8 cellular contexts compared by ENCODE assay signal in genomic region chrX:153900806-153901752, GRCh38. TPM values are rescaled to one million over a fixed set of nuclear protein-coding genes. Genes with fewer than 3 reads are reported as not detected.
DNase-seq lines count a peak whose midpoint lies in the region; ATAC-seq, FAIRE-seq and TF ChIP-seq lines count a peak whose summit lies in the region.

No MANE protein-coding gene starts in this region.

- H3K4me3 ChIP-seq in A549 (no peak overlapping the region), suprapubic skin (no peak overlapping the region)

- CTCF ChIA-PET in A549 (lab: Yijun Ruan, JAX): interaction anchor here (1.1 to 1.7 kb wide), 2 partner anchors 9 to 17 kb away, joined by 4 to 7 read pairs; no protein-coding TSS in a partner anchor

- peak overlapping the region; percentile 59 for H3K4me2 ChIP-seq in A549

- peaks cover 2% of the 10 kb centered on the region for H3K36me3 Mint-ChIP-seq in activated CD4-positive, alpha-beta T cell treated with anti-CD3 and anti-CD28 coated beads, Interleukin-2, amount 10 ng/mL, durations not matched to agents 24 days and 14 days (ENCODE audit: low read depth)
- peaks cover 2% of the 10 kb centered on the region for H3K36me3 Mint-ChIP-seq in osteocyte (ENCODE audit: unreplicated experiment)

- H3K27me3 ChIP-seq in suprapubic skin: no peaks in the 10 kb centered on the region

- intact Hi-C loops in activated CD4-positive, alpha-beta T cell treated with anti-CD3 and anti-CD28 coated beads, Interleukin-2, amount 10 ng/mL, durations not matched to agents 24 days and 14 days (cut with micrococcal nuclease): no loop called here

- peak overlapping the region; percentile 82 for H3K27ac Mint-ChIP-seq in activated CD4-positive, alpha-beta T cell treated with anti-CD3 and anti-CD28 coated beads, Interleukin-2, amount 10 ng/mL, durations not matched to agents 24 days and 14 days
- H3K27ac Mint-ChIP-seq in osteocyte (ENCODE audit: unreplicated experiment): peak overlapping the region; percentile 81

- no peak for FAIRE-seq in A549 (lab: Jason Lieb, UNC)

- H3K4me1 Mint-ChIP-seq in activated CD4-positive, alpha-beta T cell treated with anti-CD3 and anti-CD28 coated beads, Interleukin-2, amount 10 ng/mL, durations not matched to agents 24 days and 14 days: peaks cover 26% of the 10 kb centered on the region
- H3K4me1 Mint-ChIP-seq in osteocyte (ENCODE audit: unreplicated experiment): peaks cover 31% of the 10 kb centered on the region

- H3K27me3 Mint-ChIP-seq in activated CD4-positive, alpha-beta T cell treated with anti-CD3 and anti-CD28 coated beads, Interleukin-2, amount 10 ng/mL, durations not matched to agents 24 days and 14 days: peaks cover 4% of the 10 kb centered on the region
- H3K27me3 Mint-ChIP-seq in osteocyte (ENCODE audit: unreplicated experiment): no peaks in the 10 kb centered on the region

- 41% methylated on average over 21 of the region's 26 CpGs for WGBS in A549 (ENCODE audit: missing lambda C conversion rate)
- 47% methylated on average over 26 of the region's 26 CpGs for WGBS in suprapubic skin

- no peaks in the 10 kb centered on the region for H3K9me3 Mint-ChIP-seq in activated CD4-positive, alpha-beta T cell treated with anti-CD3 and anti-CD28 coated beads, Interleukin-2, amount 10 ng/mL, durations not matched to agents 24 days and 14 days
- H3K9me3 Mint-ChIP-seq in osteocyte (ENCODE audit: unreplicated experiment): peaks cover 5% of the 10 kb centered on the region

- H3K27ac ChIP-seq in A549 (peak overlapping the region; percentile 17 to 77; a peak in 3 of 6 replicates), epithelial cell of prostate (no peak overlapping the region), suprapubic skin (no peak overlapping the region)

- H3K4me3 Mint-ChIP-seq in activated CD4-positive, alpha-beta T cell treated with anti-CD3 and anti-CD28 coated beads, Interleukin-2, amount 10 ng/mL, durations not matched to agents 24 days and 14 days: peak overlapping the region; percentile 74
- no peak overlapping the region for H3K4me3 Mint-ChIP-seq in osteocyte (ENCODE audit: unreplicated experiment)

- TF ChIP-seq POLR2A in A549 (IDR thresholded peaks at IDR 0.05; ENCODE audit: low read length): no peak
- no peak for TF ChIP-seq POLR2A in suprapubic skin (IDR thresholded peaks at IDR 0.05)

- in situ Hi-C loops in GM13977 (cut with MboI; ENCODE audit: low pct_unique_long_range_greater_than_20kb, low sequenced_read_pairs, unreplicated experiment): no loop called here

- TF ChIP-seq RAD21 in A549 (conservative IDR thresholded peaks at IDR 0.05 in 1 of 2, IDR thresholded peaks at IDR 0.05 in 1 of 2): no peak

- ATAC-seq in A549 (peak; percentile 75 to 79), HG02885 (IDR thresholded peaks at IDR 0.05; ENCODE audit: poor library complexity, unreplicated experiment) (peak; percentile 66)

- POLR2A ChIA-PET in A549 (lab: Yijun Ruan, JAX): interaction anchor here (1.2 kb wide), 1 partner anchor 26 kb away, joined by 4 read pairs; no protein-coding TSS in a partner anchor

- H3K36me3 ChIP-seq in suprapubic skin: no peaks in the 10 kb centered on the region

- H3K9me3 ChIP-seq in A549 (no peaks in the 10 kb centered on the region), suprapubic skin (no peaks in the 10 kb centered on the region)

- DNase-seq in A549 (ENCODE audit: low read depth in 1 of 2, low spot score in 1 of 2): peak; percentile 44 to 68
- DNase-seq in GM13977 (ENCODE audit: low spot score): peak; percentile 87
- DNase-seq in NCI-H2227 (lab: John Stamatoyannopoulos, UW; ENCODE audit: unreplicated experiment): peak; percentile 80
- DNase-seq in activated CD4-positive, alpha-beta T cell treated with anti-CD3 and anti-CD28 coated beads, Interleukin-2, amount 10 ng/mL, durations not matched to agents 24 days and 14 days: peak; percentile 88
- peak; percentile 22 for DNase-seq in epithelial cell of prostate (ENCODE audit: low read depth, low spot score)
- no peak for DNase-seq in osteocyte (ENCODE audit: extremely low spot score, unreplicated experiment)
- no peak for DNase-seq in suprapubic skin (ENCODE audit: low spot score in 2 of 2)

- TF ChIP-seq CTCF in A549 (IDR thresholded peaks at IDR 0.05) (no peak), GM13977 (IDR thresholded peaks at IDR 0.05; ENCODE audit: extremely low read depth, insufficient read depth, missing control alignments) (no peak), osteocyte (IDR thresholded peaks at IDR 0.05) (no peak), suprapubic skin (IDR thresholded peaks at IDR 0.05) (no peak)

- no peak for TF ChIP-seq EP300 in A549 (IDR thresholded peaks at IDR 0.05)
- TF ChIP-seq EP300 in suprapubic skin (IDR thresholded peaks at IDR 0.05): no peak

- H3K4me1 ChIP-seq in A549: peaks cover 26% of the 10 kb centered on the region
- H3K4me1 ChIP-seq in suprapubic skin: peaks cover 23% of the 10 kb centered on the region

TF ChIP-seq in A549, 52 proteins besides CTCF, POLR2A, EP300 and RAD21 (continues in another document):
- no peak for TF ChIP-seq RCOR1 (IDR thresholded peaks at IDR 0.05; ENCODE audit: low read depth, low read length)
- no peak for TF ChIP-seq SMC3 (IDR thresholded peaks at IDR 0.05)
- no peak for TF ChIP-seq ELK1 (IDR thresholded peaks at IDR 0.05; ENCODE audit: low read depth, low read length)

RNA-seq across cellular contexts. Expression of gene AVPR2, which starts 3.4 kb away (rescaled TPM):
- not detected in 2 replicates for polyA plus RNA-seq in A549 (2011; rRNA removed)
- polyA plus RNA-seq in A549 (2012; cell fraction: cytosol; rRNA removed): 0.03 and 0.05 TPM in 2 replicates
- 0.04 TPM in 1 of 2 replicates, not detected in the other for polyA plus RNA-seq in A549 (2012; cell fraction: nucleus; rRNA removed)
- polyA plus RNA-seq in A549 (2017; fragmentation: RNase III; extraction: RNeasy Plus Mini Kit Qiagen cat#74134 plus additional on column Dnase treatment): 0.05 TPM in 1 of 3 replicates, not detected in the others
- not detected in 2 replicates for polyA minus RNA-seq in A549 (2011; rRNA and poly(A)+ RNA removed)
- total RNA-seq in activated CD4-positive, alpha-beta T cell treated with anti-CD3 and anti-CD28 coated beads, Interleukin-2, amount 10 ng/mL, durations not matched to agents 24 days and 14 days: not detected in 2 replicates
- total RNA-seq in osteocyte: not detected in 2 replicates
- 1 to 10 TPM in 3 of 4 donors, under 1 TPM in 1; 0.78 to 2.4 (median 1.5) TPM for total RNA-seq in suprapubic skin

RNA-seq across cellular contexts. Expression of gene L1CAM, which starts 15.1 kb away (rescaled TPM):
- polyA plus RNA-seq in A549 (2011; rRNA removed) (1.9 and 3.1 TPM in 2 replicates), A549 (2017; fragmentation: RNase III; extraction: RNeasy Plus Mini Kit Qiagen cat#74134 plus additional on column Dnase treatment) (12.8 to 14.2 TPM (median 13.3 TPM) in 3 replicates)
- polyA plus RNA-seq in A549 (2012; cell fraction: cytosol; rRNA removed): 2.7 and 4.0 TPM in 2 replicates
- 10.8 and 12.9 TPM in 2 replicates for polyA plus RNA-seq in A549 (2012; cell fraction: nucleus; rRNA removed)
- polyA minus RNA-seq in A549 (2011; rRNA and poly(A)+ RNA removed): 4.3 and 5.0 TPM in 2 replicates
- 1.3 and 1.6 TPM in 2 replicates for total RNA-seq in activated CD4-positive, alpha-beta T cell treated with anti-CD3 and anti-CD28 coated beads, Interleukin-2, amount 10 ng/mL, durations not matched to agents 24 days and 14 days
- total RNA-seq in osteocyte (13.0 and 16.6 TPM in 2 replicates), suprapubic skin (10 to 100 TPM in 1 of 4 donors, 1 to 10 TPM in 3; 4.1 to 10.4 (median 8.5) TPM)

RNA-seq across cellular contexts. Expression of gene ARHGAP4, which starts 25.0 kb away (rescaled TPM):
- polyA plus RNA-seq in A549 (2011; rRNA removed): 0.78 and 0.95 TPM in 2 replicates
- polyA plus RNA-seq in A549 (2012; cell fraction: cytosol; rRNA removed): 0.70 and 0.82 TPM in 2 replicates
- 8.9 and 9.7 TPM in 2 replicates for polyA plus RNA-seq in A549 (2012; cell fraction: nucleus; rRNA removed)
- 0.98 to 2.3 TPM (median 1.1 TPM) in 3 replicates for polyA plus RNA-seq in A549 (2017; fragmentation: RNase III; extraction: RNeasy Plus Mini Kit Qiagen cat#74134 plus additional on column Dnase treatment)
- polyA minus RNA-seq in A549 (2011; rRNA and poly(A)+ RNA removed): 2.1 and 2.8 TPM in 2 replicates
- total RNA-seq in activated CD4-positive, alpha-beta T cell treated with anti-CD3 and anti-CD28 coated beads, Interleukin-2, amount 10 ng/mL, durations not matched to agents 24 days and 14 days: 135 and 137 TPM in 2 replicates
- total RNA-seq in osteocyte: 4.9 and 5.3 TPM in 2 replicates
- total RNA-seq in suprapubic skin: 10 to 100 TPM in 2 of 4 donors, 1 to 10 TPM in 2; 4.8 to 17.6 (median 9.6) TPM

RNA-seq across cellular contexts. Expression of gene NAA10, which starts 33.8 kb away (rescaled TPM):
- polyA plus RNA-seq in A549 (2011; rRNA removed) (63.5 and 88.8 TPM in 2 replicates), A549 (2017; fragmentation: RNase III; extraction: RNeasy Plus Mini Kit Qiagen cat#74134 plus additional on column Dnase treatment) (230 to 251 TPM (median 237 TPM) in 3 replicates)
- 224 and 258 TPM in 2 replicates for polyA plus RNA-seq in A549 (2012; cell fraction: cytosol; rRNA removed)
- 239 and 267 TPM in 2 replicates for polyA plus RNA-seq in A549 (2012; cell fraction: nucleus; rRNA removed)
- polyA minus RNA-seq in A549 (2011; rRNA and poly(A)+ RNA removed): 77.6 and 92.3 TPM in 2 replicates
- 153 and 168 TPM in 2 replicates for total RNA-seq in activated CD4-positive, alpha-beta T cell treated with anti-CD3 and anti-CD28 coated beads, Interleukin-2, amount 10 ng/mL, durations not matched to agents 24 days and 14 days
- total RNA-seq in osteocyte (94.1 and 96.6 TPM in 2 replicates), suprapubic skin (10 to 100 TPM; 58.5 to 97.2 (median 73.0) TPM)

RNA-seq across cellular contexts. Expression of gene RENBP, which starts 43.4 kb away (rescaled TPM):
- polyA plus RNA-seq in A549 (2011; rRNA removed): not detected in 2 replicates
- 0.05 and 0.07 TPM in 2 replicates for polyA plus RNA-seq in A549 (2012; cell fraction: cytosol; rRNA removed)
- polyA plus RNA-seq in A549 (2012; cell fraction: nucleus; rRNA removed): 0.19 and 0.27 TPM in 2 replicates
- polyA plus RNA-seq in A549 (2017; fragmentation: RNase III; extraction: RNeasy Plus Mini Kit Qiagen cat#74134 plus additional on column Dnase treatment): not detected in 3 replicates
- polyA minus RNA-seq in A549 (2011; rRNA and poly(A)+ RNA removed): not detected in 2 replicates
- 13.7 and 15.1 TPM in 2 replicates for total RNA-seq in activated CD4-positive, alpha-beta T cell treated with anti-CD3 and anti-CD28 coated beads, Interleukin-2, amount 10 ng/mL, durations not matched to agents 24 days and 14 days
- total RNA-seq in osteocyte: 18.7 and 18.9 TPM in 2 replicates
- 1 to 10 TPM; 1.7 to 9.9 (median 4.6) TPM for total RNA-seq in suprapubic skin

Comparison
In these comparisons a context has a peak if more than half of its experiments do, and no peak if none do; other contexts are left out.
1. DNase-seq: peak in A549 (2 of 2), GM13977 (single experiment), NCI-H2227 (single experiment), activated CD4-positive, alpha-beta T cell treated with anti-CD3 and anti-CD28 coated beads, Interleukin-2, amount 10 ng/mL, durations not matched to agents 24 days and 14 days (single experiment) and epithelial cell of prostate (single experiment); none in osteocyte (single experiment) and suprapubic skin (0 of 2).
2. H3K27ac ChIP-seq: peak in A549 (2 of 2); none in epithelial cell of prostate (single experiment) and suprapubic skin (single experiment).